In genomic region chr2:204753841-204754240, GRCh38 we compare ENCODE assay signal across 26 cellular contexts.
DNase-seq lines count a peak whose midpoint lies in the region; ATAC-seq and TF ChIP-seq lines count a peak whose summit lies in the region.
"Had no signal": no experiment of that assay in that cellular context is flagged by ENCODE, and none has a peak within 500 bp of the region (broad histone marks: within the 10 kb centered on the region; RNA-seq: fewer than 3 reads in every experiment).

No MANE protein-coding gene starts in this region.

- DNase-seq in AG08396 (ENCODE audit: low spot score) (peak; percentile 9), IMR-90 (peak; percentile 59), adipocyte (ENCODE audit: low read depth) (peak; percentile 76), fibroblast of villous mesenchyme (ENCODE audit: low read depth) (peak; percentile 60), HUDEP-2 (lab: John Stamatoyannopoulos, UW; ENCODE audit: unreplicated experiment in 76 of 76) (no peak), heart right ventricle (no peak), RWPE1 (ENCODE audit: low spot score) (no peak)
- DNase-seq: ACHN; activated CD4-positive, alpha-beta T cell treated with anti-CD3 and anti-CD28 coated beads for 48 hours; activated T-cell treated with anti-CD3 and anti-CD28 coated beads, Interleukin-2, amount 50 U/mL, for 4 hours; adrenal gland; C1 segment of cervical spinal cord; colonic mucosa; MM.1S; NCI-H1417 treated with DMSO at 0.1 percent for 48 hours; NCI-H2171 treated with DMSO at 0.1 percent for 48 hours; NCI-H524 treated with DMSO at 0.1 percent for 48 hours; posterior cingulate gyrus; right lobe of liver; T-helper 2 cell had no signal

- ATAC-seq in IMR-90 (ENCODE audit: low read depth) (peak; percentile 44; the same call in 1 of the 2 replicates), heart right ventricle (no peak), HG03045 (IDR thresholded peaks at IDR 0.05; ENCODE audit: unreplicated experiment) (no peak)
- ATAC-seq: activated T-cell treated with anti-CD3 and anti-CD28 coated beads, Interleukin-2, amount 50 U/mL, for 4 hours had no signal

- H3K14ac ChIP-seq in IMR-90 (replicated peaks; ENCODE audit: low read depth, low read length): 0 out of 2 replicates have a peak overlapping the region, but pooled peaks have one; percentile 61

- peak overlapping the region; percentile 55 for H3K4ac ChIP-seq in IMR-90 (ENCODE audit: low read depth, low read length)

- no peak overlapping the region for H2AK9ac ChIP-seq in IMR-90 (replicated peaks; ENCODE audit: low read depth, low read length, poor library complexity)

- no peak for TF ChIP-seq POLR2A in IMR-90 (IDR thresholded peaks at IDR 0.05; ENCODE audit: low read depth, low read length)

- H2AK5ac ChIP-seq in IMR-90 (ENCODE audit: low read depth, low read length): no peak overlapping the region; the same call in 1 of the 2 replicates

- H4K5ac ChIP-seq in IMR-90 (ENCODE audit: low read depth, low read length): no peak overlapping the region; the same call in 1 of the 2 replicates

- no peaks in the 10 kb centered on the region for H3K9me1 ChIP-seq in IMR-90 (ENCODE audit: insufficient read depth, low read length)

- H3K27ac ChIP-seq in IMR-90 (ENCODE audit: insufficient read depth, low read length) (peak overlapping the region; percentile 71; the same call in 1 of the 2 replicates), heart right ventricle (no peak overlapping the region), RWPE1 (no peak overlapping the region)
- H3K27ac ChIP-seq: adrenal gland, breast epithelium, colonic mucosa, esophagus muscularis mucosa, neural progenitor cell, right lobe of liver had no signal

- CTCF ChIA-PET in IMR-90 (lab: Yijun Ruan, JAX): no interaction called here
- CTCF ChIA-PET in RWPE1 (lab: Yijun Ruan, JAX): no interaction called here

- peak overlapping the region; percentile 25 to 57; a peak in 3 of 4 replicates for H4K8ac ChIP-seq in IMR-90 (ENCODE audit: low read depth in 2 of 2, low read length in 2 of 2)

- H3K79me1 ChIP-seq in IMR-90 (ENCODE audit: low read depth in 1 of 2, low read length in 2 of 2): peaks cover 21 to 22% of the 10 kb centered on the region in 2 experiments

- in situ Hi-C loops in IMR-90 (cut with MboI; ENCODE audit: low sequenced_read_pairs): no loop called here

- H2BK15ac ChIP-seq in IMR-90 (ENCODE audit: low read depth, low read length): no peak overlapping the region; the same call in 2 of the 3 replicates

- H4K20me1 ChIP-seq in IMR-90 (ENCODE audit: insufficient read depth, low read length): peaks cover 3% of the 10 kb centered on the region; the same call in 1 of the 2 replicates

- peak overlapping the region; percentile 64 for H2BK20ac ChIP-seq in IMR-90 (ENCODE audit: low read depth, low read length)

- H2BK5ac ChIP-seq in IMR-90 (ENCODE audit: low read depth, low read length, poor library complexity, severe bottlenecking): no peak overlapping the region

- no peaks in the 10 kb centered on the region for H3K27me3 ChIP-seq in IMR-90 (ENCODE audit: control insufficient read depth, insufficient read depth, low read length)
- H3K27me3 ChIP-seq in adipocyte (replicated peaks; ENCODE audit: control insufficient read depth, insufficient read depth, low read length): no peaks in the 10 kb centered on the region
- H3K27me3 ChIP-seq in heart right ventricle: no peaks in the 10 kb centered on the region
- H3K27me3 ChIP-seq: adrenal gland, breast epithelium, colonic mucosa, esophagus muscularis mucosa, neural progenitor cell, right lobe of liver had no signal

- intact Hi-C loops in IMR-90 (cut with micrococcal nuclease) (no loop called here), heart right ventricle (cut with DNase I) (no loop called here)

- H4K91ac ChIP-seq in IMR-90 (ENCODE audit: insufficient read depth, low read depth, low read length): peak overlapping the region; percentile 43

- H3K4me1 ChIP-seq in IMR-90 (ENCODE audit: control insufficient read depth, insufficient read depth, low read length) (0 out of 2 replicates have a peak, but pooled peaks cover 1% of the 10 kb centered on the region), adipocyte (ENCODE audit: control insufficient read depth, insufficient read depth, low read length) (peaks cover 23% of the 10 kb centered on the region), heart right ventricle (peaks cover 0 to 4% (median 0%) of the 10 kb centered on the region in 9 donors)
- H3K4me1 ChIP-seq: breast epithelium, colonic mucosa, HAP-1, neural progenitor cell, right lobe of liver had no signal

- WGBS in IMR-90 (ENCODE audit: extremely low coverage in 2 of 2, insufficient read length in 1 of 2), 2 experiments: no CpG with 5 or more reads among the region's 1 CpG
- WGBS in heart right ventricle, 2 donors: 85 to 94% methylated on average over 1 of the region's 1 CpG

- H3K36me3 ChIP-seq in IMR-90 (ENCODE audit: control insufficient read depth, insufficient read depth, low read length): no peaks in the 10 kb centered on the region
- H3K36me3 ChIP-seq in adipocyte (ENCODE audit: control insufficient read depth, insufficient read depth, low read length, severe bottlenecking): no peaks in the 10 kb centered on the region
- H3K36me3 ChIP-seq in heart right ventricle: no peaks in the 10 kb centered on the region
- H3K36me3 ChIP-seq: adrenal gland, breast epithelium, colonic mucosa, esophagus muscularis mucosa, HAP-1, neural progenitor cell, right lobe of liver had no signal

- H3K4me3 ChIP-seq in IMR-90 (ENCODE audit: insufficient read depth, low read depth, low read length) (no peak overlapping the region), adipocyte (ENCODE audit: low read length) (no peak overlapping the region), fibroblast of villous mesenchyme (ENCODE audit: low read depth, low read length) (no peak overlapping the region), heart right ventricle (no peak overlapping the region)
- H3K4me3 ChIP-seq: adrenal gland, breast epithelium, colonic mucosa, esophagus muscularis mucosa, HAP-1, lung, neural progenitor cell, right lobe of liver had no signal

- H3K9me3 ChIP-seq in IMR-90 (ENCODE audit: control insufficient read depth, insufficient read depth, low read length): no peaks in the 10 kb centered on the region
- no peaks in the 10 kb centered on the region for H3K9me3 ChIP-seq in adipocyte (ENCODE audit: control insufficient read depth, low read length)
- H3K9me3 ChIP-seq in heart right ventricle: no peaks in the 10 kb centered on the region
- H3K9me3 ChIP-seq: adrenal gland, breast epithelium, colonic mucosa, esophagus muscularis mucosa, HAP-1, right lobe of liver had no signal

- no peak overlapping the region for H3K9ac ChIP-seq in IMR-90 (ENCODE audit: low read depth, low read length)
- no peak overlapping the region for H3K9ac ChIP-seq in adipocyte (ENCODE audit: low read length)
- H3K9ac ChIP-seq: neural progenitor cell had no signal

- no TSS peak for BruUV-seq in IMR-90 (replicated peaks; lab: Mats Ljungman, UMichigan)

- H2AFZ ChIP-seq in IMR-90 (replicated peaks; ENCODE audit: low read length, poor library complexity): no peak overlapping the region
- H2AFZ ChIP-seq: neural progenitor cell had no signal

- no peak for TF ChIP-seq CTCF in IMR-90 (conservative IDR thresholded peaks at IDR 0.05; ENCODE audit: low read depth, low read length)
- no peak for TF ChIP-seq CTCF in fibroblast of villous mesenchyme (IDR thresholded peaks at IDR 0.05; ENCODE audit: insufficient read depth, low read depth, low read length)
- TF ChIP-seq CTCF in heart right ventricle (IDR thresholded peaks at IDR 0.05): no peak
- TF ChIP-seq CTCF in RWPE1 (conservative IDR thresholded peaks at IDR 0.05; ENCODE audit: low read depth): no peak

- peak overlapping the region; percentile 76 for H2BK120ac ChIP-seq in IMR-90 (ENCODE audit: low read depth, low read length)

- H3K23ac ChIP-seq in IMR-90 (ENCODE audit: low read depth, low read length): no peak overlapping the region

- H3K56ac ChIP-seq in IMR-90 (ENCODE audit: extremely low read depth, insufficient read depth, low read length): peak overlapping the region; percentile 29; the same call in 1 of the 2 replicates

- H3K4me2 ChIP-seq in IMR-90 (ENCODE audit: low read depth, low read length): no peak overlapping the region
- H3K4me2 ChIP-seq: neural progenitor cell had no signal

- dilution Hi-C loops in IMR-90 (cut with HindIII; ENCODE audit: low sequenced_read_pairs, unreplicated experiment): no loop called here

- TF ChIP-seq RAD21 in IMR-90 (IDR thresholded peaks at IDR 0.05; ENCODE audit: low read length): no peak

- H3K18ac ChIP-seq in IMR-90 (ENCODE audit: low read depth, low read length): no peak overlapping the region; the same call in 1 of the 2 replicates

- POLR2A ChIA-PET in IMR-90 (lab: Charles Lee; ENCODE audit: unreplicated experiment) (no interaction called here), RWPE1 (lab: Yijun Ruan, JAX; ENCODE audit: low non-redundant PET) (no interaction called here)

TF ChIP-seq in IMR-90, 13 proteins besides CTCF, POLR2A, EP300 and RAD21:
- TF ChIP-seq SMC3 (IDR thresholded peaks at IDR 0.05; ENCODE audit: low read depth, low read length) (no peak), FOS (IDR thresholded peaks at IDR 0.05; ENCODE audit: low read depth, low read length) (no peak), CEBPB (IDR thresholded peaks at IDR 0.05; ENCODE audit: low read depth, low read length) (peak; percentile 58), USF2 (IDR thresholded peaks at IDR 0.05; ENCODE audit: low read depth, low read length) (no peak), MAZ (IDR thresholded peaks at IDR 0.05; ENCODE audit: borderline replicate concordance, low read depth, low read length) (no peak), CHD1 (IDR thresholded peaks at IDR 0.05; ENCODE audit: low read depth, low read length) (no peak)

Comparison
In these comparisons a context has a peak if more than half of its experiments do, and no peak if none do; other contexts are left out.
1. DNase-seq: peak in AG08396 (single experiment), IMR-90 (single experiment), adipocyte (single experiment) and fibroblast of villous mesenchyme (single experiment); none in HUDEP-2 (0 of 76), heart right ventricle (0 of 2) and RWPE1 (single experiment).